1 cellular context compared by ENCODE assay signal in genomic region chr1:44242761-44243160, GRCh38.
TF ChIP-seq lines count a peak whose summit lies in the region.

No MANE protein-coding gene starts in this region.

TF ChIP-seq in K562, 482 proteins besides CTCF, POLR2A, EP300 and RAD21:
- no peak for TF ChIP-seq TSHZ1 (CRISPR knock-in tag; IDR thresholded peaks at IDR 0.05)
- TF ChIP-seq NBN (IDR thresholded peaks at IDR 0.05; ENCODE audit: low read depth) = no peak
- TF ChIP-seq ZBTB7A (IDR thresholded peaks at IDR 0.05; ENCODE audit: borderline replicate concordance, control insufficient read depth, low read depth, low read length) = peak; percentile 27; the same call in 1 of the 2 replicates
- no peak for TF ChIP-seq SIRT6 (IDR thresholded peaks at IDR 0.05; ENCODE audit: low read depth, low read length)
- no peak for TF ChIP-seq POLR3G (IDR thresholded peaks at IDR 0.05; ENCODE audit: extremely low read depth, insufficient read length, insufficient replicate concordance)
- TF ChIP-seq KAT2B (IDR thresholded peaks at IDR 0.05; ENCODE audit: low read depth, low read length) = no peak
TF ChIP-seq in K562: peak in this region for 1.
